ENCODE assay signal across 1 cellular context in genomic region chr20:1566701-1567100, GRCh38.
TF ChIP-seq lines count a peak whose summit lies in the region.

No MANE protein-coding gene starts in this region.

TF ChIP-seq in IMR-90, 13 proteins besides CTCF, POLR2A, EP300 and RAD21:
- TF ChIP-seq MXI1 (IDR thresholded peaks at IDR 0.05; ENCODE audit: borderline replicate concordance, low read depth, low read length) (no peak), MAFK (IDR thresholded peaks at IDR 0.05; ENCODE audit: low read depth, low read length) (no peak), BHLHE40 (IDR thresholded peaks at IDR 0.05; ENCODE audit: low read depth, low read length) (no peak), RFX5 (IDR thresholded peaks at IDR 0.05; ENCODE audit: low read depth, low read length) (no peak), USF2 (IDR thresholded peaks at IDR 0.05; ENCODE audit: low read depth, low read length) (no peak), CEBPB (IDR thresholded peaks at IDR 0.05; ENCODE audit: low read depth, low read length) (no peak)
